Comparison of ENCODE assay signal across 1 cellular context in genomic region chr5:92353107-92354030, GRCh38.
TF ChIP-seq lines count a peak whose summit lies in the region.

No MANE protein-coding gene starts in this region.

TF ChIP-seq in HCT116, 20 proteins besides CTCF, POLR2A, EP300 and RAD21 (continued from another document):
- no peak for TF ChIP-seq ZBTB33 (IDR thresholded peaks at IDR 0.05; ENCODE audit: extremely low read depth, insufficient replicate concordance, low read length)
- TF ChIP-seq ZNF274 (IDR thresholded peaks at IDR 0.05; ENCODE audit: low read depth, low read length) = no peak
- TF ChIP-seq CEBPB (IDR thresholded peaks at IDR 0.05; ENCODE audit: low read depth) = no peak
- TF ChIP-seq FOSL1 (IDR thresholded peaks at IDR 0.05; ENCODE audit: low read depth) = no peak
